Comparison of ENCODE assay signal across 8 cellular contexts in genomic region chr6:28839443-28840120, GRCh38.
DNase-seq lines count a peak whose midpoint lies in the region; ATAC-seq, FAIRE-seq and TF ChIP-seq lines count a peak whose summit lies in the region.

No MANE protein-coding gene starts in this region.

- H3K4me3 ChIP-seq in Peyer's patch (peak overlapping the region; percentile 46 to 68 (median 54)), esophagus squamous epithelium (peak overlapping the region; percentile 52 to 73 (median 69))

- in situ Hi-C loops in G401 (cut with HindIII; ENCODE audit: low sequenced_read_pairs): no loop called here

- TF ChIP-seq CTCF in Peyer's patch (IDR thresholded peaks at IDR 0.05) (no peak), esophagus squamous epithelium (IDR thresholded peaks at IDR 0.05) (no peak), progenitor cell of endocrine pancreas (IDR thresholded peaks at IDR 0.05; ENCODE audit: unreplicated experiment) (no peak), foreskin keratinocyte (conservative IDR thresholded peaks at IDR 0.05) (no peak)

- H3K4me1 Mint-ChIP-seq in progenitor cell of endocrine pancreas (ENCODE audit: low read depth): peaks cover 7% of the 10 kb centered on the region

- H3K36me3 ChIP-seq in Peyer's patch (no peaks in the 10 kb centered on the region), esophagus squamous epithelium (no peaks in the 10 kb centered on the region)

- H3K27me3 ChIP-seq in Peyer's patch: no peaks in the 10 kb centered on the region
- peaks cover 0 to 50% (median 0%) of the 10 kb centered on the region in 4 donors for H3K27me3 ChIP-seq in esophagus squamous epithelium
- no peaks in the 10 kb centered on the region for H3K27me3 ChIP-seq in foreskin keratinocyte

- no peaks in the 10 kb centered on the region for H3K36me3 Mint-ChIP-seq in progenitor cell of endocrine pancreas (ENCODE audit: insufficient read depth)

- TF ChIP-seq POLR2A in Peyer's patch (IDR thresholded peaks at IDR 0.05) (no peak), esophagus squamous epithelium (IDR thresholded peaks at IDR 0.05) (no peak)

- ATAC-seq in GM18511 (IDR thresholded peaks at IDR 0.05; ENCODE audit: unreplicated experiment) (no peak), HG02885 (IDR thresholded peaks at IDR 0.05; ENCODE audit: poor library complexity, unreplicated experiment) (no peak), foreskin keratinocyte (no peak)

- H3K27ac ChIP-seq in Peyer's patch: no peak overlapping the region
- H3K27ac ChIP-seq in esophagus squamous epithelium: peak overlapping the region in 1 of 4 donors; percentile 81
- H3K27ac ChIP-seq in foreskin keratinocyte: no peak overlapping the region

- peaks cover 0 to 13% (median 0%) of the 10 kb centered on the region in 4 donors for H3K4me1 ChIP-seq in Peyer's patch
- H3K4me1 ChIP-seq in esophagus squamous epithelium: peaks cover 4 to 31% (median 6%) of the 10 kb centered on the region in 3 donors
- H3K4me1 ChIP-seq in foreskin keratinocyte: no peaks in the 10 kb centered on the region

- 13 to 14% methylated on average over 9 of the region's 9 CpGs for WGBS in esophagus squamous epithelium, 2 donors

- H3K4me3 Mint-ChIP-seq in progenitor cell of endocrine pancreas (ENCODE audit: low read depth): peak overlapping the region; percentile 94

- FAIRE-seq in RCC 7860 (lab: Jason Lieb, UNC): no peak

- intact Hi-C loops in esophagus squamous epithelium (cut with DNase I): loop anchor here (2.0 kb wide), 1 partner anchor 177 kb away; no protein-coding TSS in a partner anchor

- H3K9me3 ChIP-seq in Peyer's patch (no peaks in the 10 kb centered on the region), esophagus squamous epithelium (no peaks in the 10 kb centered on the region)

- peak; percentile 25 for DNase-seq in G401 (ENCODE audit: low spot score)
- no peak for DNase-seq in Peyer's patch
- DNase-seq in esophagus squamous epithelium (lab: John Stamatoyannopoulos, UW): no peak
- DNase-seq in progenitor cell of endocrine pancreas (ENCODE audit: low spot score, unreplicated experiment): no peak
- DNase-seq in RCC 7860 (ENCODE audit: low spot score): no peak
- no peak for DNase-seq in foreskin keratinocyte

- peaks cover 18% of the 10 kb centered on the region for H3K27me3 Mint-ChIP-seq in progenitor cell of endocrine pancreas

- H3K27ac Mint-ChIP-seq in progenitor cell of endocrine pancreas: peak overlapping the region; percentile 98

- H3K9me3 Mint-ChIP-seq in progenitor cell of endocrine pancreas (ENCODE audit: low read depth): no peaks in the 10 kb centered on the region
